In genomic region chr16:28668199-28668598, GRCh38 we compare ENCODE assay signal across 7 cellular contexts. TPM values are rescaled to one million over a fixed set of nuclear protein-coding genes. Genes with fewer than 3 reads are reported as not detected.
"Had no signal": no experiment of that assay in that cellular context is flagged by ENCODE, and none has a peak within 500 bp of the region (broad histone marks: within the 10 kb centered on the region; RNA-seq: fewer than 3 reads in every experiment).

No MANE protein-coding gene starts in this region.

RNA-seq across cellular contexts. Expression of gene NPIPB8, which starts 30.3 kb away (rescaled TPM):
- total RNA-seq: activated CD8-positive, alpha-beta T cell treated with anti-CD3 and anti-CD28 coated beads for 36 hours; activated naive CD4-positive, alpha-beta T cell treated with anti-CD3 and anti-CD28 coated beads for 36 hours; activated T-helper 17 cell treated with anti-CD3 and anti-CD28 coated beads, Interleukin-2, amount 50 U/mL, for 72 hours; adrenal gland; astrocyte; breast epithelium had no signal
- polyA plus RNA-seq: adrenal gland, aorta had no signal
